ENCODE assay signal across 1 cellular context in the genomic region with DNA sequence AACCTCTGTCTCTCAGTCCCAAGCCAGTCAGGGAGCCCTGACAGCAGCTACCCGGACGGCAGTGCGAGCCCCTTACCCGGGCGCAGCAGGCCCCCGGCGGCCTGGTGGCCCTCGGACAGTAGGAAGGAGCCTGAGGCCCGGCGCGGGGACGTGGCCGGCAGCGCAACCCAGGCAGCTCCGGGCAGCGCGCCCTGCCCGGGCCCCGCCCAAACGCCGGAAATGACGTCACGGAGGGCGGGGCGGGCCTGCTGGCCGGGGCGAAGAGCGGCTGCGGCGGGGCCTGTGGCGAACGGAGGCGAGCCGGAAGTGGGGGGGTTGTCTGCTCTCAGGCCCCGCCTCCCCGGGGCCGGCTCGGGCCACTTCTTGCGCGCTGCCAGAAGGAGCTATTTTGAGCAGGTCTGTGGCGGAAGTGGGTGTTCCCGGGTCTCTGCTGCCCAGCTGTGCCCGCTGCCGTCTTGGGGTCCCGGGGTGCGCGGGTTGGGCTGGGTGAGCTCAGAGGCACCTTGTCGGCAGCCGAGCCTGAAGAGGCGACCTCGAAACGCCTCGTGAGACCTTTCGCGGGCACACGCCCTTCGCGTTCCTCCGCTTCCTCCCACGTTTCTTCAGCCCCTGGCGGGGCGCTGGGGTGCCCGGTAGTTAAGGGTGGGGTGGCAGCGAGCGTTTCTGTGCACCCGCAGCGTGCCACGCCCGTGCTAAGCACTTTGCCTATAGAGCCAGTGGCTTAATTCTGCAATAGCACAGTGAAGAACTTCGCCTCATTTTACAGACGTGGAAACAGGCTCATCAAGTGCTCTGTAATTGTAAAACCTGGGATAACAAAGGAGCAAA.
TF ChIP-seq lines count a peak whose summit lies in the region.

Gene C11orf24 (minus strand): TSS at position 193 of the 828 bp plus-strand sequence. CDS start 8,206 bp downstream, outside the sequence.

TF ChIP-seq in HepG2, 621 proteins besides CTCF, POLR2A, EP300 and RAD21 (continued from another document and continues in another):
- no peak for TF ChIP-seq PRMT3 (CRISPR knock-in tag; IDR thresholded peaks at IDR 0.05; ENCODE audit: borderline replicate concordance, low read depth)
- no peak for TF ChIP-seq TFE3 (CRISPR knock-in tag; IDR thresholded peaks at IDR 0.05)
- TF ChIP-seq, protein P1, sequence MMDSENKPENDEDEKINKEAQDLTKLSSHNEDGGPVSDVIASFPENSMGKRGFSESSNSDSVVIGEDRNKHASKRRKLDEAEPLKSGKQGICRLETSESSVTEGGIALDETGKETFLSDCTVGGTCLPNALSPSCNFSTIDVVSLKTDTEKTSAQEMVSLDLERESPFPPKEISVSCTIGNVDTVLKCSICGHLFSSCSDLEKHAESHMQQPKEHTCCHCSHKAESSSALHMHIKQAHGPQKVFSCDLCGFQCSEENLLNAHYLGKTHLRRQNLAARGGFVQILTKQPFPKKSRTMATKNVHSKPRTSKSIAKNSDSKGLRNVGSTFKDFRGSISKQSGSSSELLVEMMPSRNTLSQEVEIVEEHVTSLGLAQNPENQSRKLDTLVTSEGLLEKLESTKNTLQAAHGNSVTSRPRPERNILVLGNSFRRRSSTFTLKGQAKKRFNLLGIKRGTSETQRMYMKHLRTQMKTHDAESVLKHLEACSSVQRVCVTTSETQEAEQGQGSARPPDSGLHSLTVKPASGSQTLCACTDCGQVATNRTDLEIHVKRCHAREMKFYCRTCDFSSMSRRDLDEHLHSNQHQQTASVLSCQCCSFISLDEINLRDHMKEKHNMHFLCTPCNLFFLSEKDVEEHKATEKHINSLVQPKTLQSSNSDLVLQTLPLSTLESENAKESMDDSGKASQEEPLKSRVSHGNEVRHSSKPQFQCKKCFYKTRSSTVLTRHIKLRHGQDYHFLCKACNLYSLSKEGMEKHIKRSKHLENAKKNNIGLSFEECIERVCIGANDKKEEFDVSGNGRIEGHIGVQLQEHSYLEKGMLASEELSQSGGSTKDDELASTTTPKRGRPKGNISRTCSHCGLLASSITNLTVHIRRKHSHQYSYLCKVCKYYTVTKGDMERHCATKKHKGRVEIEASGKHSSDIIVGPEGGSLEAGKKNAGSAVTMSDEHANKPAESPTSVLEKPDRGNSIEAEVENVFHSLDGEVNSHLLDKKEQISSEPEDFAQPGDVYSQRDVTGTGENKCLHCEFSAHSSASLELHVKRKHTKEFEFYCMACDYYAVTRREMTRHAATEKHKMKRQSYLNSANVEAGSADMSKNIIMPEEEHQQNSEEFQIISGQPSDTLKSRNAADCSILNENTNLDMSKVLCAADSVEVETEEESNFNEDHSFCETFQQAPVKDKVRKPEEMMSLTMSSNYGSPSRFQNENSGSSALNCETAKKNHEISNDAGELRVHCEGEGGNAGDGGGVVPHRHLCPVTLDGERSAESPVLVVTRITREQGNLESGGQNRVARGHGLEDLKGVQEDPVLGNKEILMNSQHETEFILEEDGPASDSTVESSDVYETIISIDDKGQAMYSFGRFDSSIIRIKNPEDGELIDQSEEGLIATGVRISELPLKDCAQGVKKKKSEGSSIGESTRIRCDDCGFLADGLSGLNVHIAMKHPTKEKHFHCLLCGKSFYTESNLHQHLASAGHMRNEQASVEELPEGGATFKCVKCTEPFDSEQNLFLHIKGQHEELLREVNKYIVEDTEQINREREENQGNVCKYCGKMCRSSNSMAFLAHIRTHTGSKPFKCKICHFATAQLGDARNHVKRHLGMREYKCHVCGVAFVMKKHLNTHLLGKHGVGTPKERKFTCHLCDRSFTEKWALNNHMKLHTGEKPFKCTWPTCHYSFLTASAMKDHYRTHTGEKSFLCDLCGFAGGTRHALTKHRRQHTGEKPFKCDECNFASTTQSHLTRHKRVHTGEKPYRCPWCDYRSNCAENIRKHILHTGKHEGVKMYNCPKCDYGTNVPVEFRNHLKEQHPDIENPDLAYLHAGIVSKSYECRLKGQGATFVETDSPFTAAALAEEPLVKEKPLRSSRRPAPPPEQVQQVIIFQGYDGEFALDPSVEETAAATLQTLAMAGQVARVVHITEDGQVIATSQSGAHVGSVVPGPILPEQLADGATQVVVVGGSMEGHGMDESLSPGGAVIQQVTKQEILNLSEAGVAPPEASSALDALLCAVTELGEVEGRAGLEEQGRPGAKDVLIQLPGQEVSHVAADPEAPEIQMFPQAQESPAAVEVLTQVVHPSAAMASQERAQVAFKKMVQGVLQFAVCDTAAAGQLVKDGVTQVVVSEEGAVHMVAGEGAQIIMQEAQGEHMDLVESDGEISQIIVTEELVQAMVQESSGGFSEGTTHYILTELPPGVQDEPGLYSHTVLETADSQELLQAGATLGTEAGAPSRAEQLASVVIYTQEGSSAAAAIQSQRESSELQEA (CRISPR knock-in tag; IDR thresholded peaks at IDR 0.05; ENCODE audit: not compliant biosample characterization): no peak
- TF ChIP-seq MAF1 (CRISPR knock-in tag; IDR thresholded peaks at IDR 0.05; ENCODE audit: borderline replicate concordance): no peak
- TF ChIP-seq ZNF605 (CRISPR knock-in tag; IDR thresholded peaks at IDR 0.05): peak; percentile 36; the same call in 1 of the 2 replicates
- peak; percentile 80; the same call in 1 of the 2 replicates for TF ChIP-seq EEA1 (CRISPR knock-in tag; IDR thresholded peaks at IDR 0.05; ENCODE audit: borderline replicate concordance)
- TF ChIP-seq PHB2 (IDR thresholded peaks at IDR 0.05; ENCODE audit: partially characterized antibody): no peak
- TF ChIP-seq GATAD1 (CRISPR knock-in tag; IDR thresholded peaks at IDR 0.05): peak; percentile 75
- TF ChIP-seq, protein P2, sequence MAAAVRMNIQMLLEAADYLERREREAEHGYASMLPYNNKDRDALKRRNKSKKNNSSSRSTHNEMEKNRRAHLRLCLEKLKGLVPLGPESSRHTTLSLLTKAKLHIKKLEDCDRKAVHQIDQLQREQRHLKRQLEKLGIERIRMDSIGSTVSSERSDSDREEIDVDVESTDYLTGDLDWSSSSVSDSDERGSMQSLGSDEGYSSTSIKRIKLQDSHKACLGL (CRISPR knock-in tag; IDR thresholded peaks at IDR 0.05): peak; percentile 75; the same call in 1 of the 2 replicates
- TF ChIP-seq, protein P3, sequence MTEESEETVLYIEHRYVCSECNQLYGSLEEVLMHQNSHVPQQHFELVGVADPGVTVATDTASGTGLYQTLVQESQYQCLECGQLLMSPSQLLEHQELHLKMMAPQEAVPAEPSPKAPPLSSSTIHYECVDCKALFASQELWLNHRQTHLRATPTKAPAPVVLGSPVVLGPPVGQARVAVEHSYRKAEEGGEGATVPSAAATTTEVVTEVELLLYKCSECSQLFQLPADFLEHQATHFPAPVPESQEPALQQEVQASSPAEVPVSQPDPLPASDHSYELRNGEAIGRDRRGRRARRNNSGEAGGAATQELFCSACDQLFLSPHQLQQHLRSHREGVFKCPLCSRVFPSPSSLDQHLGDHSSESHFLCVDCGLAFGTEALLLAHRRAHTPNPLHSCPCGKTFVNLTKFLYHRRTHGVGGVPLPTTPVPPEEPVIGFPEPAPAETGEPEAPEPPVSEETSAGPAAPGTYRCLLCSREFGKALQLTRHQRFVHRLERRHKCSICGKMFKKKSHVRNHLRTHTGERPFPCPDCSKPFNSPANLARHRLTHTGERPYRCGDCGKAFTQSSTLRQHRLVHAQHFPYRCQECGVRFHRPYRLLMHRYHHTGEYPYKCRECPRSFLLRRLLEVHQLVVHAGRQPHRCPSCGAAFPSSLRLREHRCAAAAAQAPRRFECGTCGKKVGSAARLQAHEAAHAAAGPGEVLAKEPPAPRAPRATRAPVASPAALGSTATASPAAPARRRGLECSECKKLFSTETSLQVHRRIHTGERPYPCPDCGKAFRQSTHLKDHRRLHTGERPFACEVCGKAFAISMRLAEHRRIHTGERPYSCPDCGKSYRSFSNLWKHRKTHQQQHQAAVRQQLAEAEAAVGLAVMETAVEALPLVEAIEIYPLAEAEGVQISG (CRISPR knock-in tag; IDR thresholded peaks at IDR 0.05): peak; percentile 73; the same call in 1 of the 2 replicates
- TF ChIP-seq MEIS1 (CRISPR knock-in tag; IDR thresholded peaks at IDR 0.05; ENCODE audit: borderline replicate concordance): no peak
- no peak; the same call in 1 of the 2 replicates for TF ChIP-seq RXRB (CRISPR knock-in tag; IDR thresholded peaks at IDR 0.05; ENCODE audit: borderline replicate concordance)
- TF ChIP-seq KAT7 (CRISPR knock-in tag; IDR thresholded peaks at IDR 0.05; ENCODE audit: borderline replicate concordance): no peak; the same call in 1 of the 2 replicates
- TF ChIP-seq KLF15 (CRISPR knock-in tag; IDR thresholded peaks at IDR 0.05; ENCODE audit: borderline replicate concordance): 0 out of 2 replicates have a peak, but pooled peaks have one; percentile 5
- peak; percentile 92 for TF ChIP-seq HNRNPL (IDR thresholded peaks at IDR 0.05; ENCODE audit: low read depth, low read length)
- peak; percentile 20; the same call in 1 of the 2 replicates for TF ChIP-seq ZNF329 (CRISPR knock-in tag; IDR thresholded peaks at IDR 0.05; ENCODE audit: low read depth)
- TF ChIP-seq FOXK2 (IDR thresholded peaks at IDR 0.05): no peak
- TF ChIP-seq HMG20B (CRISPR knock-in tag; conservative IDR thresholded peaks at IDR 0.05): no peak
- peak; percentile 68; the same call in 1 of the 2 replicates for TF ChIP-seq YEATS2 (CRISPR knock-in tag; IDR thresholded peaks at IDR 0.05; ENCODE audit: borderline replicate concordance)
- TF ChIP-seq ZNF749 (CRISPR knock-in tag; IDR thresholded peaks at IDR 0.05; ENCODE audit: borderline replicate concordance): peak; percentile 89; the same call in 1 of the 2 replicates
- TF ChIP-seq ERF (CRISPR knock-in tag; IDR thresholded peaks at IDR 0.05): peak; percentile 61; the same call in 1 of the 2 replicates
- TF ChIP-seq, protein P4, sequence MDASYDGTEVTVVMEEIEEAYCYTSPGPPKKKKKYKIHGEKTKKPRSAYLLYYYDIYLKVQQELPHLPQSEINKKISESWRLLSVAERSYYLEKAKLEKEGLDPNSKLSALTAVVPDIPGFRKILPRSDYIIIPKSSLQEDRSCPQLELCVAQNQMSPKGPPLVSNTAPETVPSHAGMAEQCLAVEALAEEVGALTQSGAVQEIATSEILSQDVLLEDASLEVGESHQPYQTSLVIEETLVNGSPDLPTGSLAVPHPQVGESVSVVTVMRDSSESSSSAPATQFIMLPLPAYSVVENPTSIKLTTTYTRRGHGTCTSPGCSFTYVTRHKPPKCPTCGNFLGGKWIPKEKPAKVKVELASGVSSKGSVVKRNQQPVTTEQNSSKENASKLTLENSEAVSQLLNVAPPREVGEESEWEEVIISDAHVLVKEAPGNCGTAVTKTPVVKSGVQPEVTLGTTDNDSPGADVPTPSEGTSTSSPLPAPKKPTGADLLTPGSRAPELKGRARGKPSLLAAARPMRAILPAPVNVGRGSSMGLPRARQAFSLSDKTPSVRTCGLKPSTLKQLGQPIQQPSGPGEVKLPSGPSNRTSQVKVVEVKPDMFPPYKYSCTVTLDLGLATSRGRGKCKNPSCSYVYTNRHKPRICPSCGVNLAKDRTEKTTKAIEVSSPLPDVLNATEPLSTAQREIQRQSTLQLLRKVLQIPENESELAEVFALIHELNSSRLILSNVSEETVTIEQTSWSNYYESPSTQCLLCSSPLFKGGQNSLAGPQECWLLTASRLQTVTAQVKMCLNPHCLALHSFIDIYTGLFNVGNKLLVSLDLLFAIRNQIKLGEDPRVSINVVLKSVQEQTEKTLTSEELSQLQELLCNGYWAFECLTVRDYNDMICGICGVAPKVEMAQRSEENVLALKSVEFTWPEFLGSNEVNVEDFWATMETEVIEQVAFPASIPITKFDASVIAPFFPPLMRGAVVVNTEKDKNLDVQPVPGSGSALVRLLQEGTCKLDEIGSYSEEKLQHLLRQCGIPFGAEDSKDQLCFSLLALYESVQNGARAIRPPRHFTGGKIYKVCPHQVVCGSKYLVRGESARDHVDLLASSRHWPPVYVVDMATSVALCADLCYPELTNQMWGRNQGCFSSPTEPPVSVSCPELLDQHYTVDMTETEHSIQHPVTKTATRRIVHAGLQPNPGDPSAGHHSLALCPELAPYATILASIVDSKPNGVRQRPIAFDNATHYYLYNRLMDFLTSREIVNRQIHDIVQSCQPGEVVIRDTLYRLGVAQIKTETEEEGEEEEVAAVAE (CRISPR knock-in tag; IDR thresholded peaks at IDR 0.05; ENCODE audit: borderline replicate concordance): no peak
- TF ChIP-seq TMF1 (CRISPR knock-in tag; IDR thresholded peaks at IDR 0.05; ENCODE audit: low read depth): no peak
- TF ChIP-seq CHD2 (IDR thresholded peaks at IDR 0.05; ENCODE audit: low read depth, low read length): no peak
- TF ChIP-seq ZBTB21 (CRISPR knock-in tag; IDR thresholded peaks at IDR 0.05): no peak
- no peak for TF ChIP-seq ZNF17 (CRISPR knock-in tag; IDR thresholded peaks at IDR 0.05)
- peak; percentile 78; the same call in 1 of the 2 replicates for TF ChIP-seq ZNF616 (CRISPR knock-in tag; IDR thresholded peaks at IDR 0.05; ENCODE audit: low read depth)
- TF ChIP-seq ZNF264 (CRISPR knock-in tag; IDR thresholded peaks at IDR 0.05): peak; percentile 38; the same call in 1 of the 2 replicates
- TF ChIP-seq IRF2 (CRISPR knock-in tag; IDR thresholded peaks at IDR 0.05): peak; percentile 37; the same call in 1 of the 2 replicates
- TF ChIP-seq ZNF138 (CRISPR knock-in tag; IDR thresholded peaks at IDR 0.05; ENCODE audit: low read depth): no peak
- TF ChIP-seq FOXO4 (CRISPR knock-in tag; conservative IDR thresholded peaks at IDR 0.05): no peak
- peak; percentile 50 for TF ChIP-seq PITX1 (CRISPR knock-in tag; IDR thresholded peaks at IDR 0.05)
- no peak for TF ChIP-seq TEAD2 (CRISPR knock-in tag; IDR thresholded peaks at IDR 0.05)
- TF ChIP-seq KDM5A (IDR thresholded peaks at IDR 0.05; ENCODE audit: borderline replicate concordance, low read length): no peak
